Comparison of ENCODE assay signal across 23 cellular contexts in genomic region chr4:99759346-99759984, GRCh38. TPM values are rescaled to one million over a fixed set of nuclear protein-coding genes. Genes with fewer than 3 reads are reported as not detected.
A peak's percentile ranks its signal among the peaks of the same experiment; 100 is the strongest.
DNase-seq lines count a peak whose midpoint lies in the region; ATAC-seq, FAIRE-seq and TF ChIP-seq lines count a peak whose summit lies in the region.
"Had no signal": no experiment of that assay in that cellular context is flagged by ENCODE, and none has a peak within 500 bp of the region (broad histone marks: within the 10 kb centered on the region; RNA-seq: fewer than 3 reads in every experiment).

No MANE protein-coding gene starts in this region.

- no peaks in the 10 kb centered on the region for H3K79me2 ChIP-seq in HepG2 (ENCODE audit: insufficient read depth, low read length)

- H3K27ac ChIP-seq in HepG2 (ENCODE audit: extremely low read length, insufficient read depth, low read length) (no peak overlapping the region), right lobe of liver (no peak overlapping the region), skeletal muscle tissue (ENCODE audit: low read depth, low read length) (no peak overlapping the region), ascending aorta (peak overlapping the region in 1 of 2 donors; percentile 5), uterus (peak overlapping the region in 1 of 2 donors; percentile 19)
- H3K27ac ChIP-seq: BLaER1, GM23248 had no signal

- POLR2A ChIA-PET in HepG2 (lab: Yijun Ruan, JAX), result no interaction called here

- no peak for TF ChIP-seq RAD21 in HepG2 (CRISPR knock-in tag; IDR thresholded peaks at IDR 0.05)

- no peak overlapping the region for H2AFZ ChIP-seq in HepG2 (ENCODE audit: low read length)
- H2AFZ ChIP-seq: GM23248 had no signal

- H3K4me1 ChIP-seq in HepG2 (ENCODE audit: insufficient read depth, low read length) (no peaks in the 10 kb centered on the region), right lobe of liver (no peaks in the 10 kb centered on the region), skeletal muscle tissue (ENCODE audit: control insufficient read depth in 3 of 3, insufficient read depth in 3 of 3, low read length in 3 of 3) (peaks cover 3 to 10% (median 8%) of the 10 kb centered on the region in 3 donors), ascending aorta (peaks cover 4 to 12% of the 10 kb centered on the region in 2 donors), uterus (no peaks in the 10 kb centered on the region)
- H3K4me1 ChIP-seq: BLaER1 had no signal

- H3K4me2 ChIP-seq in HepG2 (ENCODE audit: low read depth, low read length), result no peak overlapping the region
- H3K4me2 ChIP-seq: BLaER1 had no signal

- TF ChIP-seq POLR2A in HepG2 (IDR thresholded peaks at IDR 0.05; ENCODE audit: insufficient read depth in 1 of 2, low read depth in 2 of 2, low read length in 2 of 2) (no peak), right lobe of liver (IDR thresholded peaks at IDR 0.05) (no peak), uterus (IDR thresholded peaks at IDR 0.05) (no peak)

- no TSS peak for BruUV-seq in HepG2 (replicated peaks; lab: Mats Ljungman, UMichigan)

- WGBS in HepG2 (ENCODE audit: low lambda C conversion rate), result 0% methylated on average over 5 of the region's 5 CpGs
- 32% methylated on average over 4 of the region's 5 CpGs for WGBS in right lobe of liver (ENCODE audit: insufficient coverage, low coverage, low lambda C conversion rate, missing lambda C conversion rate)

- H3K9ac ChIP-seq in HepG2 (ENCODE audit: insufficient read depth, low read depth, low read length) (no peak overlapping the region), skeletal muscle tissue (ENCODE audit: low read depth in 1 of 3, low read length in 3 of 3) (peak overlapping the region in 2 of 3 donors; percentile 19 to 33)
- H3K9ac ChIP-seq: BLaER1, GM23248 had no signal

- H3K27me3 ChIP-seq in HepG2 (ENCODE audit: control insufficient read depth in 1 of 2, insufficient read depth in 2 of 2, low read length in 2 of 2), result no peaks in the 10 kb centered on the region; a peak in 1 of 5 replicates
- no peaks in the 10 kb centered on the region for H3K27me3 ChIP-seq in right lobe of liver
- no peaks in the 10 kb centered on the region for H3K27me3 ChIP-seq in skeletal muscle tissue (ENCODE audit: control insufficient read depth in 3 of 3, insufficient read depth in 3 of 3, low read length in 3 of 3)
- H3K27me3 ChIP-seq in ascending aorta, result no peaks in the 10 kb centered on the region
- no peaks in the 10 kb centered on the region for H3K27me3 ChIP-seq in uterus
- H3K27me3 ChIP-seq: BLaER1 had no signal

- no peak for DNase-seq in HepG2 (ENCODE audit: low spot score)
- DNase-seq in right lobe of liver, result no peak
- peak; percentile 11 for DNase-seq in LHCN-M2 (ENCODE audit: low read depth)
- DNase-seq in inferior parietal cortex (ENCODE audit: extremely low spot score), result peak; percentile 17
- no peak for DNase-seq in ascending aorta (ENCODE audit: low spot score in 2 of 2)
- DNase-seq in uterus, result no peak
- DNase-seq: CD8-positive, alpha-beta memory T cell; DND-41; GDM1; GM23248; Kasumi-1; NCI-H187 treated with DMSO at 0.1 percent for 48 hours; NCI-H446 treated with DMSO at 0.1 percent for 48 hours; NCI-H748 treated with DMSO at 0.1 percent for 48 hours; OCI-M1; SIG-M5 had no signal

- no peak for FAIRE-seq in HepG2 (lab: Jason Lieb, UNC)
- FAIRE-seq: D721Med, GM12878, GM18507 had no signal

- H4K20me1 ChIP-seq in HepG2 (ENCODE audit: insufficient read depth, low read length), result no peaks in the 10 kb centered on the region
- H4K20me1 ChIP-seq: BLaER1 had no signal

- H3K4me3 ChIP-seq in HepG2 (replicated peaks in 1 of 3; ENCODE audit: insufficient read depth in 1 of 3, low read depth in 2 of 3, low read length in 3 of 3) (no peak overlapping the region), right lobe of liver (no peak overlapping the region), skeletal muscle tissue (ENCODE audit: low read length in 3 of 3) (peak overlapping the region in 1 of 3 donors; percentile 4), ascending aorta (no peak overlapping the region), uterus (no peak overlapping the region)
- H3K4me3 ChIP-seq: BLaER1, GM12878, GM23248 had no signal

- intact Hi-C loops in HepG2 (cut with micrococcal nuclease; ENCODE audit: unreplicated experiment) (no loop called here), right lobe of liver (cut with DNase I) (no loop called here), ascending aorta (cut with DNase I) (no loop called here), uterus (cut with DNase I; ENCODE audit: low total_unique reads) (no loop called here)

- CTCF ChIA-PET in HepG2 (lab: Yijun Ruan, JAX; ENCODE audit: low intra/inter-chr PET ratio, low total read pairs), result no interaction called here

- no peaks in the 10 kb centered on the region for H3K36me3 ChIP-seq in HepG2 (replicated peaks in 1 of 2; ENCODE audit: control insufficient read depth in 1 of 2, insufficient read depth in 2 of 2, low read length in 2 of 2)
- no peaks in the 10 kb centered on the region for H3K36me3 ChIP-seq in right lobe of liver
- no peaks in the 10 kb centered on the region for H3K36me3 ChIP-seq in skeletal muscle tissue (ENCODE audit: control insufficient read depth in 3 of 3, insufficient read depth in 3 of 3, low read length in 3 of 3)
- H3K36me3 ChIP-seq in ascending aorta, result no peaks in the 10 kb centered on the region
- no peaks in the 10 kb centered on the region for H3K36me3 ChIP-seq in uterus
- H3K36me3 ChIP-seq: BLaER1 had no signal

- H3K9me3 ChIP-seq in HepG2 (ENCODE audit: low read length), result no peaks in the 10 kb centered on the region
- no peaks in the 10 kb centered on the region for H3K9me3 ChIP-seq in right lobe of liver
- no peaks in the 10 kb centered on the region for H3K9me3 ChIP-seq in skeletal muscle tissue (ENCODE audit: control insufficient read depth in 3 of 3, low read length in 3 of 3)
- no peaks in the 10 kb centered on the region for H3K9me3 ChIP-seq in ascending aorta
- no peaks in the 10 kb centered on the region for H3K9me3 ChIP-seq in uterus
- H3K9me3 ChIP-seq: BLaER1 had no signal

- TF ChIP-seq CTCF in HepG2 (CRISPR knock-in tag; IDR thresholded peaks at IDR 0.05) (no peak), right lobe of liver (IDR thresholded peaks at IDR 0.05) (no peak), ascending aorta (IDR thresholded peaks at IDR 0.05) (no peak), uterus (IDR thresholded peaks at IDR 0.05) (no peak)

- ATAC-seq in HepG2, result no peak
- ATAC-seq in right lobe of liver, result no peak
- ATAC-seq in GM21723 (IDR thresholded peaks at IDR 0.05; ENCODE audit: unreplicated experiment), result no peak
- ATAC-seq: GM12878 had no signal

- TF ChIP-seq EP300 in HepG2 (IDR thresholded peaks at IDR 0.05; ENCODE audit: low read depth in 2 of 2, low read length in 2 of 2) (no peak), HepG2 (CRISPR knock-in tag; IDR thresholded peaks at IDR 0.05; ENCODE audit: borderline replicate concordance) (no peak)

- in situ Hi-C loops in HepG2 (cut with HindIII; ENCODE audit: extremely low pct_ligation_motif_present, low pct_unique_long_range_greater_than_20kb), result no loop called here

TF ChIP-seq in HepG2, 621 proteins besides CTCF, POLR2A, EP300 and RAD21:
- TF ChIP-seq ZNF446 (CRISPR knock-in tag; IDR thresholded peaks at IDR 0.05) (no peak), MAFK (conservative IDR thresholded peaks at IDR 0.05 in 1 of 2, IDR thresholded peaks at IDR 0.05 in 1 of 2; ENCODE audit: low read length in 2 of 2) (peak; percentile 71 to 82), MAFF (IDR thresholded peaks at IDR 0.05; ENCODE audit: low read depth, low read length) (peak; percentile 55)

RNA-seq across cellular contexts. Expression of gene DAPP1, which starts 57.2 kb away (rescaled TPM):
- total RNA-seq in HepG2 (2016; rRNA removed; fragmentation: Illumina TruSeq; extraction: Trizol) (not detected in 2 replicates), right lobe of liver (1 to 10 TPM in 2 of 6 experiments, under 1 TPM in 4; 0.12 to 1.5 (median 0.73) TPM), LHCN-M2 (2014; rRNA removed) (not detected in 2 replicates), skeletal muscle tissue (1.6 TPM), ascending aorta (not detected), uterus (1 to 10 TPM; 1.8 to 7.2 (median 2.8) TPM)
- total RNA-seq in HepG2 (2016; cell fraction: cytosol; rRNA removed; fragmentation: Illumina TruSeq; extraction: Trizol; ENCODE audit: low read depth), result not detected in 2 replicates
- total RNA-seq in HepG2 (2016; cell fraction: insoluble cytoplasmic fraction; rRNA removed; fragmentation: Illumina TruSeq; extraction: Trizol), result not detected in 2 replicates
- not detected in 2 replicates for total RNA-seq in HepG2 (2016; cell fraction: membrane; rRNA removed; fragmentation: Illumina TruSeq; extraction: Trizol)
- total RNA-seq in HepG2 (2016; cell fraction: nucleus; rRNA removed; fragmentation: Illumina TruSeq; extraction: Trizol), result not detected in 2 replicates
- polyA plus RNA-seq in HepG2 (2011; rRNA removed), result not detected in 2 replicates
- not detected in 2 replicates for polyA plus RNA-seq in HepG2 (2011; cell fraction: cytosol; rRNA removed)
- not detected in 2 replicates for polyA plus RNA-seq in HepG2 (2011; cell fraction: nucleus; rRNA removed)
- not detected in 2 replicates for polyA plus RNA-seq in HepG2 (2012)
- not detected in 2 replicates for polyA plus RNA-seq in HepG2 (2016; cell fraction: cytosol; fragmentation: Illumina TruSeq; extraction: Trizol; ENCODE audit: low read depth)
- not detected in 2 replicates for polyA plus RNA-seq in HepG2 (2016; cell fraction: insoluble cytoplasmic fraction; fragmentation: Illumina TruSeq; extraction: Trizol; ENCODE audit: low read depth)
- not detected in 2 replicates for polyA plus RNA-seq in HepG2 (2016; cell fraction: membrane; fragmentation: Illumina TruSeq; extraction: Trizol; ENCODE audit: low read depth)
- polyA plus RNA-seq in HepG2 (2016; cell fraction: nucleus; fragmentation: Illumina TruSeq; extraction: Trizol; ENCODE audit: insufficient read depth, low read depth), result not detected in 2 replicates
- polyA minus RNA-seq in HepG2 (2011; rRNA and poly(A)+ RNA removed; ENCODE audit: low replicate concordance), result 0.19 TPM in 1 of 2 replicates, not detected in the other
- not detected in 2 replicates for polyA minus RNA-seq in HepG2 (2011; cell fraction: cytosol; rRNA and poly(A)+ RNA removed)
- polyA minus RNA-seq in HepG2 (2011; cell fraction: nucleus; rRNA and poly(A)+ RNA removed), result not detected in 2 replicates
- not detected for polyA plus RNA-seq in LHCN-M2 (2012)
- total RNA-seq: GM23248, RPMI7951 had no signal
- polyA plus RNA-seq: GM23248 had no signal

Comparison
In these comparisons a context has a peak if more than half of its experiments do, and no peak if none do; other contexts are left out.
1. DNase-seq: peak in LHCN-M2 (single experiment) and inferior parietal cortex (single experiment); none in HepG2 (single experiment), right lobe of liver (0 of 3), ascending aorta (0 of 2) and uterus (0 of 2).